In the genomic region with DNA sequence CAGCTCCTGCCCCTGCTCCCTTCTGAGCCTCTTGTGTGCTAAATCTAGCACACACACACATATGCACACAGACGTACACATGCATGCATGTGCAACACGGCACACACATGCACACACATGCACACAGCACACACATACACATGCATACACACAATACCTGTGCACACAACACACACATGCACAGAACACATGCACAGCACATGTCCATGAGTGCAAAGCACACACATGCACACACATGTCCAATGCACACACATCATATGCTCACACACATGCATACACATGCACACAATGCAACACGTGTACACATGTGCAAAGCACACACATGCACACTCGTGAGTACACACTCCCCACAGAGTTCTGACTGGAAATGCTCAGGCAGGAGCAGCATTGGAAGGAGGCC, we compare ENCODE assay signal across 17 cellular contexts.
DNase-seq lines count a peak whose midpoint lies in the region; ATAC-seq, FAIRE-seq and TF ChIP-seq lines count a peak whose summit lies in the region.
"Had no signal": no experiment of that assay in that cellular context is flagged by ENCODE, and none has a peak within 500 bp of the region (broad histone marks: within the 10 kb centered on the region; RNA-seq: fewer than 3 reads in every experiment).

No MANE protein-coding gene starts in this region.

- H3K4me3 Mint-ChIP-seq in stimulated activated naive CD8-positive, alpha-beta T cell treated with anti-CD3 and anti-CD28 coated beads, Interleukin-15, amount 100 ng/mL, for 72 hours: no peak overlapping the region
- H3K4me3 Mint-ChIP-seq: CD4-positive, CD25-positive, alpha-beta regulatory T cell; GM23338; H9 had no signal

- no peaks in the 10 kb centered on the region for H3K36me3 ChIP-seq in bronchial epithelial cell (ENCODE audit: control insufficient read depth, insufficient read depth, low read length)
- H3K36me3 ChIP-seq in kidney (ENCODE audit: control insufficient read depth in 1 of 2, insufficient read depth in 2 of 2, low read length in 2 of 2): no peaks in the 10 kb centered on the region
- H3K36me3 ChIP-seq in brain microvascular endothelial cell (replicated peaks): no peaks in the 10 kb centered on the region
- H3K36me3 ChIP-seq: BLaER1 treated with 17β-estradiol and CSF1 and Interleukin-3, amounts not matched to agents 10 nM and 100 nM had no signal

- H3K27me3 ChIP-seq in bronchial epithelial cell (ENCODE audit: control insufficient read depth, insufficient read depth, low read length) (no peaks in the 10 kb centered on the region), brain microvascular endothelial cell (replicated peaks) (no peaks in the 10 kb centered on the region)
- H3K27me3 ChIP-seq: BLaER1 treated with 17β-estradiol and CSF1 and Interleukin-3, amounts not matched to agents 10 nM and 100 nM had no signal

- no peaks in the 10 kb centered on the region for H3K9me3 Mint-ChIP-seq in stimulated activated naive CD8-positive, alpha-beta T cell treated with anti-CD3 and anti-CD28 coated beads, Interleukin-15, amount 100 ng/mL, for 72 hours
- H3K9me3 Mint-ChIP-seq: CD4-positive, CD25-positive, alpha-beta regulatory T cell; GM23338; H9 had no signal

- no peak for TF ChIP-seq CTCF in bronchial epithelial cell (IDR thresholded peaks at IDR 0.05; ENCODE audit: insufficient read depth, low read length, severe bottlenecking)
- no peak for TF ChIP-seq CTCF in kidney (IDR thresholded peaks at IDR 0.05; ENCODE audit: borderline replicate concordance, extremely low read depth, insufficient read depth)
- no peak for TF ChIP-seq CTCF in brain microvascular endothelial cell (IDR thresholded peaks at IDR 0.05; ENCODE audit: low read depth, low read length, missing control alignments)

- no peaks in the 10 kb centered on the region for H3K4me1 ChIP-seq in kidney (ENCODE audit: control insufficient read depth in 1 of 2, insufficient read depth in 1 of 2, low read depth in 1 of 2, low read length in 2 of 2)

- H3K27ac ChIP-seq in kidney (ENCODE audit: low read depth in 2 of 2, low read length in 2 of 2) (no peak overlapping the region), brain microvascular endothelial cell (no peak overlapping the region)
- H3K27ac ChIP-seq: BLaER1 treated with 17β-estradiol and CSF1 and Interleukin-3, amounts not matched to agents 10 nM and 100 nM had no signal

- no peaks in the 10 kb centered on the region for H3K9me3 ChIP-seq in kidney (ENCODE audit: control insufficient read depth in 1 of 2, low read length in 2 of 2)
- H3K9me3 ChIP-seq: BLaER1 treated with 17β-estradiol and CSF1 and Interleukin-3, amounts not matched to agents 10 nM and 100 nM had no signal

- H3K9ac ChIP-seq in kidney (ENCODE audit: low read length in 2 of 2): no peak overlapping the region
- H3K9ac ChIP-seq: BLaER1 treated with 17β-estradiol and CSF1 and Interleukin-3, amounts not matched to agents 10 nM and 100 nM had no signal

- intact Hi-C loops in kidney (cut with DNase I): no loop called here

- H3K4me3 ChIP-seq in bronchial epithelial cell (ENCODE audit: low read depth, low read length) (no peak overlapping the region), kidney (ENCODE audit: low read length in 2 of 2) (no peak overlapping the region), brain microvascular endothelial cell (ENCODE audit: low read depth, low read length) (no peak overlapping the region)
- H3K4me3 ChIP-seq: BLaER1 treated with 17β-estradiol and CSF1 and Interleukin-3, amounts not matched to agents 10 nM and 100 nM; GM23338 had no signal

- ATAC-seq in stimulated activated naive CD8-positive, alpha-beta T cell treated with anti-CD3 and anti-CD28 coated beads, Interleukin-15, amount 100 ng/mL, for 72 hours: peak; percentile 21
- no peak for ATAC-seq in stimulated activated naive CD8-positive, alpha-beta T cell treated with anti-CD3 and anti-CD28 coated beads, Interleukin-15, Interleukin-2, amounts not matched to agents 100 U/mL and 50 U/mL, for 24 hours
- no peak for ATAC-seq in GM18867 (IDR thresholded peaks at IDR 0.05; ENCODE audit: unreplicated experiment)
- ATAC-seq: GM23338 had no signal

- in situ Hi-C loops in brain microvascular endothelial cell (cut with HindIII; ENCODE audit: low pct_ligation_motif_present, low sequenced_read_pairs): no loop called here

- DNase-seq in stimulated activated naive CD8-positive, alpha-beta T cell treated with anti-CD3 and anti-CD28 coated beads, Interleukin-15, amount 100 ng/mL, for 72 hours: no peak
- DNase-seq in stimulated activated naive CD8-positive, alpha-beta T cell treated with anti-CD3 and anti-CD28 coated beads, Interleukin-15, Interleukin-2, amounts not matched to agents 100 U/mL and 50 U/mL, for 24 hours: no peak
- no peak for DNase-seq in bronchial epithelial cell (ENCODE audit: low read depth)
- peak; percentile 18 for DNase-seq in kidney
- no peak for DNase-seq in DMS153 (lab: John Stamatoyannopoulos, UW)
- DNase-seq in brain microvascular endothelial cell: no peak
- DNase-seq in DMS114 treated with DMSO at 0.1 percent for 48 hours (lab: John Stamatoyannopoulos, UW; ENCODE audit: unreplicated experiment): no peak
- DNase-seq: 8988T; AML-193; CD4-positive, CD25-positive, alpha-beta regulatory T cell; DMS79; EL; H9 had no signal

- FAIRE-seq in bronchial epithelial cell (lab: Jason Lieb, UNC) (peak; percentile 62), kidney (lab: Jason Lieb, UNC) (no peak)
- FAIRE-seq: G401.6 had no signal

- H3K4me1 Mint-ChIP-seq in stimulated activated naive CD8-positive, alpha-beta T cell treated with anti-CD3 and anti-CD28 coated beads, Interleukin-15, amount 100 ng/mL, for 72 hours: no peaks in the 10 kb centered on the region
- H3K4me1 Mint-ChIP-seq: CD4-positive, CD25-positive, alpha-beta regulatory T cell; GM23338 had no signal

- no peaks in the 10 kb centered on the region for H3K27me3 Mint-ChIP-seq in stimulated activated naive CD8-positive, alpha-beta T cell treated with anti-CD3 and anti-CD28 coated beads, Interleukin-15, amount 100 ng/mL, for 72 hours

- H3K27ac Mint-ChIP-seq in stimulated activated naive CD8-positive, alpha-beta T cell treated with anti-CD3 and anti-CD28 coated beads, Interleukin-15, amount 100 ng/mL, for 72 hours: no peak overlapping the region
- H3K27ac Mint-ChIP-seq: CD4-positive, CD25-positive, alpha-beta regulatory T cell; GM23338 had no signal
